10 cellular contexts compared by ENCODE assay signal in genomic region chr11:73538381-73538872, GRCh38. TPM values are rescaled to one million over a fixed set of nuclear protein-coding genes. Genes with fewer than 3 reads are reported as not detected.
DNase-seq lines count a peak whose midpoint lies in the region; ATAC-seq and TF ChIP-seq lines count a peak whose summit lies in the region.
"Had no signal": no experiment of that assay in that cellular context is flagged by ENCODE, and none has a peak within 500 bp of the region (broad histone marks: within the 10 kb centered on the region; RNA-seq: fewer than 3 reads in every experiment).

No MANE protein-coding gene starts in this region.

- no peaks in the 10 kb centered on the region for H3K27me3 Mint-ChIP-seq in activated CD8-positive, alpha-beta T cell treated with anti-CD3 and anti-CD28 coated beads, Interleukin-2, amount 10 ng/mL, durations not matched to agents 7 days and 5 days (ENCODE audit: low read depth)
- H3K27me3 Mint-ChIP-seq in naive thymus-derived CD8-positive, alpha-beta T cell = no peaks in the 10 kb centered on the region

- in situ Hi-C loops in ACHN (cut with HindIII; ENCODE audit: low pct_ligation_motif_present, low pct_unique_long_range_greater_than_20kb, low sequenced_read_pairs) = no loop called here

- no peak for TF ChIP-seq CTCF in adrenal gland (IDR thresholded peaks at IDR 0.05)

- H3K36me3 Mint-ChIP-seq in activated CD8-positive, alpha-beta T cell treated with anti-CD3 and anti-CD28 coated beads, Interleukin-2, amount 10 ng/mL, durations not matched to agents 7 days and 5 days (ENCODE audit: low read depth) = peaks cover 8% of the 10 kb centered on the region
- H3K36me3 Mint-ChIP-seq in naive thymus-derived CD8-positive, alpha-beta T cell = peaks cover 0 to 7% (median 0%) of the 10 kb centered on the region in 3 donors

- POLR2A ChIA-PET in activated CD8-positive, alpha-beta T cell treated with anti-CD3 and anti-CD28 coated beads, Interleukin-2, amount 10 ng/mL, durations not matched to agents 7 days and 5 days (lab: Charles Lee) = interaction anchor here (0.9 to 2.0 kb wide), 2 partner anchors 18 to 60 kb away, joined by 4 to 6 read pairs; partner anchors contain the start of gene FAM168A
- POLR2A ChIA-PET in naive thymus-derived CD8-positive, alpha-beta T cell (lab: Charles Lee) = no interaction called here

- no peak for TF ChIP-seq POLR2A in adrenal gland (IDR thresholded peaks at IDR 0.05)

- no peak overlapping the region for H3K27ac ChIP-seq in adrenal gland
- H3K27ac ChIP-seq: cardiac muscle cell had no signal

- ATAC-seq in GM18502 (IDR thresholded peaks at IDR 0.05; ENCODE audit: poor library complexity, unreplicated experiment) (peak; percentile 70), HG03354 (IDR thresholded peaks at IDR 0.05; ENCODE audit: poor library complexity, severe bottlenecking, unreplicated experiment) (peak; percentile 85)
- ATAC-seq in activated CD8-positive, alpha-beta T cell treated with anti-CD3 and anti-CD28 coated beads, Interleukin-2, amount 10 ng/mL, durations not matched to agents 7 days and 5 days = peak; percentile 95
- ATAC-seq in naive thymus-derived CD8-positive, alpha-beta T cell = peak; percentile 61 to 97

- H3K27me3 ChIP-seq in adrenal gland = no peaks in the 10 kb centered on the region
- H3K27me3 ChIP-seq: cardiac muscle cell had no signal

- peak overlapping the region; percentile 90 for H3K27ac Mint-ChIP-seq in activated CD8-positive, alpha-beta T cell treated with anti-CD3 and anti-CD28 coated beads, Interleukin-2, amount 10 ng/mL, durations not matched to agents 7 days and 5 days
- H3K27ac Mint-ChIP-seq in naive thymus-derived CD8-positive, alpha-beta T cell = peak overlapping the region; percentile 3 to 88 (median 62)

- H3K4me3 ChIP-seq in adrenal gland = no peak overlapping the region
- H3K4me3 ChIP-seq: cardiac muscle cell had no signal

- peaks cover 5 to 25% of the 10 kb centered on the region in 2 donors for H3K4me1 ChIP-seq in adrenal gland (replicated peaks in 1 of 2)

- CTCF ChIA-PET in activated CD8-positive, alpha-beta T cell treated with anti-CD3 and anti-CD28 coated beads, Interleukin-2, amount 10 ng/mL, durations not matched to agents 7 days and 5 days (lab: Charles Lee) = interaction anchor here (0.7 to 2.3 kb wide), 6 partner anchors 10 to 188 kb away, joined by 3 to 8 read pairs (median 3); no protein-coding TSS in a partner anchor

- H3K9me3 ChIP-seq in adrenal gland (replicated peaks in 1 of 3) = no peaks in the 10 kb centered on the region

- peaks cover 21% of the 10 kb centered on the region for H3K4me1 Mint-ChIP-seq in activated CD8-positive, alpha-beta T cell treated with anti-CD3 and anti-CD28 coated beads, Interleukin-2, amount 10 ng/mL, durations not matched to agents 7 days and 5 days (ENCODE audit: low read depth)
- peaks cover 22 to 46% (median 36%) of the 10 kb centered on the region in 4 donors for H3K4me1 Mint-ChIP-seq in naive thymus-derived CD8-positive, alpha-beta T cell

- intact Hi-C loops in adrenal gland (cut with DNase I) = no loop called here

- WGBS in adrenal gland, 4 donors = 61 to 77% (median 71%) methylated on average over 1 of the region's 1 CpG

- no peaks in the 10 kb centered on the region for H3K36me3 ChIP-seq in adrenal gland (replicated peaks in 1 of 2)
- H3K36me3 ChIP-seq: cardiac muscle cell had no signal

- no peaks in the 10 kb centered on the region for H3K9me3 Mint-ChIP-seq in activated CD8-positive, alpha-beta T cell treated with anti-CD3 and anti-CD28 coated beads, Interleukin-2, amount 10 ng/mL, durations not matched to agents 7 days and 5 days (ENCODE audit: insufficient read depth)
- H3K9me3 Mint-ChIP-seq in naive thymus-derived CD8-positive, alpha-beta T cell = no peaks in the 10 kb centered on the region

- H3K4me3 Mint-ChIP-seq in activated CD8-positive, alpha-beta T cell treated with anti-CD3 and anti-CD28 coated beads, Interleukin-2, amount 10 ng/mL, durations not matched to agents 7 days and 5 days = peak overlapping the region; percentile 20
- peak overlapping the region in 8 of 10 donors; percentile 12 to 41 (median 33) for H3K4me3 Mint-ChIP-seq in naive thymus-derived CD8-positive, alpha-beta T cell

- peak; percentile 48 for DNase-seq in activated CD8-positive, alpha-beta T cell treated with anti-CD3 and anti-CD28 coated beads, Interleukin-2, amount 10 ng/mL, durations not matched to agents 7 days and 5 days
- DNase-seq in naive thymus-derived CD8-positive, alpha-beta T cell = peak in 4 of 10 donors; percentile 7 to 44 (median 26)
- DNase-seq in adrenal gland = no peak
- DNase-seq in OCI-M2 (lab: John Stamatoyannopoulos, UW; ENCODE audit: unreplicated experiment) = no peak
- no peak for DNase-seq in NCI-H1105 (lab: John Stamatoyannopoulos, UW)
- no peak for DNase-seq in ACHN
- DNase-seq: small intestine had no signal

RNA-seq across cellular contexts. Expression of gene FAM168A, which starts 59.5 kb away (rescaled TPM):
- 10 to 100 TPM; 25.9 to 27.8 TPM for total RNA-seq in activated CD8-positive, alpha-beta T cell treated with anti-CD3 and anti-CD28 coated beads, Interleukin-2, amount 10 ng/mL, durations not matched to agents 7 days and 5 days
- total RNA-seq in naive thymus-derived CD8-positive, alpha-beta T cell = 10 to 100 TPM; 19.6 to 21.7 TPM
- polyA plus RNA-seq in naive thymus-derived CD8-positive, alpha-beta T cell = 1 to 10 TPM; 2.6 to 5.0 (median 2.7) TPM
- 10 to 100 TPM; 23.9 to 41.8 (median 35.7) TPM for total RNA-seq in adrenal gland
- 10 to 100 TPM in 2 of 3 donors, 1 to 10 TPM in 1; 7.7 to 23.5 (median 14.2) TPM for polyA plus RNA-seq in adrenal gland
